24 cellular contexts compared by ENCODE assay signal in genomic region chr1:168009322-168009721, GRCh38.
"Had no signal": no experiment of that assay in that cellular context is flagged by ENCODE, and none has a peak within 500 bp of the region (broad histone marks: within the 10 kb centered on the region; RNA-seq: fewer than 3 reads in every experiment).

No MANE protein-coding gene starts in this region.

- ATAC-seq: activated T-cell treated with anti-CD3 and anti-CD28 coated beads, Interleukin-2, amount 50 U/mL, for 4 hours; esophagus mucosa; left lung; naive thymus-derived CD8-positive, alpha-beta T cell; sciatic nerve; stimulated activated naive B cell treated with anti-CD40 and anti-IgM and Interleukin-4, amounts not matched to agents 10 μg/mL and 1 μg/mL and 100 μg/mL, for 72 hours had no signal

- H3K4me3 ChIP-seq: adrenal gland, ascending aorta, left lung, lung, smooth muscle cell, thoracic aorta, vagina had no signal

- H3K27me3 Mint-ChIP-seq: activated naive CD4-positive, alpha-beta T cell treated with anti-CD3 and anti-CD28 coated beads, Interleukin-2, amount 50 U/mL, for 24 hours; naive thymus-derived CD8-positive, alpha-beta T cell; stimulated activated naive B cell treated with anti-CD40 and anti-IgM and Interleukin-4, amounts not matched to agents 10 μg/mL and 1 μg/mL and 100 μg/mL, for 72 hours; type B pancreatic cell had no signal

- H3K9me3 Mint-ChIP-seq: activated naive CD4-positive, alpha-beta T cell treated with anti-CD3 and anti-CD28 coated beads, Interleukin-2, amount 50 U/mL, for 24 hours; activated T-cell treated with anti-CD3 and anti-CD28 coated beads, Interleukin-2, amount 50 U/mL, for 4 hours; immature natural killer cell; naive thymus-derived CD8-positive, alpha-beta T cell; stimulated activated naive B cell treated with anti-CD40 and anti-IgM and Interleukin-4, amounts not matched to agents 10 μg/mL and 1 μg/mL and 100 μg/mL, for 72 hours; type B pancreatic cell had no signal

- DNase-seq: activated CD4-positive, alpha-beta T cell treated with anti-CD3 and anti-CD28 coated beads, Interleukin-2, amount 50 U/mL, for 48 hours; activated gamma-delta T cell treated with Interleukin-2 at 50 U/mL for 16 hours; activated T-cell treated with anti-CD3 and anti-CD28 coated beads, Interleukin-2, amount 50 U/mL, for 4 hours; adrenal gland; brain microvascular endothelial cell; caudate nucleus; dermis blood vessel endothelial cell; effector memory CD4-positive, alpha-beta T cell; foreskin melanocyte; immature natural killer cell; left lung; naive thymus-derived CD8-positive, alpha-beta T cell; stimulated activated CD4-positive, alpha-beta T cell treated with anti-CD3 and anti-CD28 coated beads, Interleukin-15, amount 100 ng/mL, for 24 hours; stimulated activated naive B cell treated with anti-CD40 and anti-IgM and Interleukin-4, amounts not matched to agents 10 μg/mL and 1 μg/mL and 100 μg/mL, for 72 hours; SW 1271 had no signal

- H3K27ac ChIP-seq: adrenal gland, ascending aorta, brain microvascular endothelial cell, left lung, thoracic aorta, vagina had no signal

- H3K9me3 ChIP-seq: adrenal gland, ascending aorta, left lung, thoracic aorta, vagina had no signal

- H3K4me3 Mint-ChIP-seq: activated naive CD4-positive, alpha-beta T cell treated with anti-CD3 and anti-CD28 coated beads, Interleukin-2, amount 50 U/mL, for 24 hours; activated T-cell treated with anti-CD3 and anti-CD28 coated beads, Interleukin-2, amount 50 U/mL, for 4 hours; immature natural killer cell; naive thymus-derived CD8-positive, alpha-beta T cell; stimulated activated naive B cell treated with anti-CD40 and anti-IgM and Interleukin-4, amounts not matched to agents 10 μg/mL and 1 μg/mL and 100 μg/mL, for 72 hours; type B pancreatic cell had no signal

- H3K4me1 ChIP-seq: adrenal gland, ascending aorta, left lung, vagina had no signal

- H3K4me1 Mint-ChIP-seq: stimulated activated naive B cell treated with anti-CD40 and anti-IgM and Interleukin-4, amounts not matched to agents 10 μg/mL and 1 μg/mL and 100 μg/mL, for 72 hours had no signal

- H3K27ac Mint-ChIP-seq: activated naive CD4-positive, alpha-beta T cell treated with anti-CD3 and anti-CD28 coated beads, Interleukin-2, amount 50 U/mL, for 24 hours; type B pancreatic cell had no signal
